ENCODE assay signal across 18 cellular contexts in genomic region chr1:227388214-227388613, GRCh38.
"Had no signal": no experiment of that assay in that cellular context is flagged by ENCODE, and none has a peak within 500 bp of the region (broad histone marks: within the 10 kb centered on the region; RNA-seq: fewer than 3 reads in every experiment).

No MANE protein-coding gene starts in this region.

- H3K9me3 ChIP-seq: colonic mucosa, heart right ventricle, left ventricle myocardium inferior, lower lobe of right lung, ovary, stomach, thoracic aorta, transverse colon had no signal

- ATAC-seq: heart right ventricle; lower lobe of right lung; natural killer cell treated with Interleukin-12 subunit alpha and Interleukin-12 subunit beta and Interleukin-15 and Interleukin-18, amount 100 ng/mL, for 72 hours; right cardiac atrium had no signal

- H3K36me3 ChIP-seq: colonic mucosa, heart right ventricle, left ventricle myocardium inferior, lower lobe of right lung, ovary, stomach, thoracic aorta, transverse colon had no signal

- H3K4me1 ChIP-seq: colonic mucosa, lower lobe of right lung, neural progenitor cell had no signal

- H3K27me3 ChIP-seq: colonic mucosa, heart right ventricle, neural progenitor cell, ovary, stomach, transverse colon had no signal

- H3K27ac ChIP-seq: colonic mucosa, left ventricle myocardium inferior, lower lobe of right lung, neural progenitor cell, ovary, thoracic aorta, transverse colon had no signal

- H3K4me2 ChIP-seq: neural progenitor cell had no signal

- DNase-seq: colonic mucosa; effector CD4-positive, alpha-beta T cell; endodermal cell; heart right ventricle; left ventricle myocardium inferior; lower lobe of right lung; nucleus accumbens; ovary; right cardiac atrium; small intestine; stimulated activated CD4-positive, alpha-beta T cell treated with anti-CD3 and anti-CD28 coated beads, Interleukin-12 subunit alpha, Interleukin-12 subunit beta, amount 100 ng/mL, for 4 hours; stimulated activated naive CD4-positive, alpha-beta T cell; stomach; substantia nigra; transverse colon had no signal

- H2AFZ ChIP-seq: neural progenitor cell had no signal

- H3K4me3 ChIP-seq: colonic mucosa, heart right ventricle, left ventricle myocardium inferior, lower lobe of right lung, neural progenitor cell, ovary, stomach, thoracic aorta, transverse colon had no signal

- H3K9ac ChIP-seq: neural progenitor cell had no signal
